2 cellular contexts compared by ENCODE assay signal in the genomic region with DNA sequence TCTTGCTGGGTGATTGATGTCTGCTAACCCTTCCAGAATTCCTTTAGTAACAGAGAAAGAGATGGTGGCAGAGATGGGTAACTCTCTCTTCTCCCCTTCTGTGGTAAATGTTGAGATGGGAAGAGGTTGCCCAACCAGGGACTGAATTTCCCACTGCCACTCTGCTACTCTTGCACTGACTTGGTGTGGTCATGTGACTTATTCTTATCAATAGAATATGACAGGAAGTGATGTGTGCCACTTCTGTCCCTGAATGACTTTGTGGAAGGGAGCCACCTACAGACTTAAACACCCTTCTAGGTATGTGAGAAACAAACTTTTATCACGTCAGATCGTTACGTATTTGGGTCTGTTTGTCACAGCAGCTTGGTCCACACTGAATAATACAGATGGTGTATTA.
TF ChIP-seq lines count a peak whose summit lies in the region.

No MANE protein-coding gene starts in this region.

TF ChIP-seq in K562, 482 proteins besides CTCF, POLR2A, EP300 and RAD21 (continued from another document and continues in another):
- TF ChIP-seq BRF1 (IDR thresholded peaks at IDR 0.05; ENCODE audit: borderline replicate concordance, extremely low read depth, insufficient read length) = no peak
- TF ChIP-seq ZNF668 (CRISPR knock-in tag; IDR thresholded peaks at IDR 0.05) = no peak
- no peak for TF ChIP-seq PYGO2 (tag; IDR thresholded peaks at IDR 0.05)
- TF ChIP-seq, protein P1, sequence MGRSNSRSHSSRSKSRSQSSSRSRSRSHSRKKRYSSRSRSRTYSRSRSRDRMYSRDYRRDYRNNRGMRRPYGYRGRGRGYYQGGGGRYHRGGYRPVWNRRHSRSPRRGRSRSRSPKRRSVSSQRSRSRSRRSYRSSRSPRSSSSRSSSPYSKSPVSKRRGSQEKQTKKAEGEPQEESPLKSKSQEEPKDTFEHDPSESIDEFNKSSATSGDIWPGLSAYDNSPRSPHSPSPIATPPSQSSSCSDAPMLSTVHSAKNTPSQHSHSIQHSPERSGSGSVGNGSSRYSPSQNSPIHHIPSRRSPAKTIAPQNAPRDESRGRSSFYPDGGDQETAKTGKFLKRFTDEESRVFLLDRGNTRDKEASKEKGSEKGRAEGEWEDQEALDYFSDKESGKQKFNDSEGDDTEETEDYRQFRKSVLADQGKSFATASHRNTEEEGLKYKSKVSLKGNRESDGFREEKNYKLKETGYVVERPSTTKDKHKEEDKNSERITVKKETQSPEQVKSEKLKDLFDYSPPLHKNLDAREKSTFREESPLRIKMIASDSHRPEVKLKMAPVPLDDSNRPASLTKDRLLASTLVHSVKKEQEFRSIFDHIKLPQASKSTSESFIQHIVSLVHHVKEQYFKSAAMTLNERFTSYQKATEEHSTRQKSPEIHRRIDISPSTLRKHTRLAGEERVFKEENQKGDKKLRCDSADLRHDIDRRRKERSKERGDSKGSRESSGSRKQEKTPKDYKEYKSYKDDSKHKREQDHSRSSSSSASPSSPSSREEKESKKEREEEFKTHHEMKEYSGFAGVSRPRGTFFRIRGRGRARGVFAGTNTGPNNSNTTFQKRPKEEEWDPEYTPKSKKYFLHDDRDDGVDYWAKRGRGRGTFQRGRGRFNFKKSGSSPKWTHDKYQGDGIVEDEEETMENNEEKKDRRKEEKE (IDR thresholded peaks at IDR 0.05; ENCODE audit: borderline replicate concordance in 1 of 2, control insufficient read depth in 1 of 2, low read depth in 2 of 2, low read length in 1 of 2) = no peak
- TF ChIP-seq ATF1 (CRISPR knock-in tag; IDR thresholded peaks at IDR 0.05) = no peak
- TF ChIP-seq ATF1 (tag; IDR thresholded peaks at IDR 0.05) = no peak
- peak; percentile 57; the same call in 1 of the 2 replicates for TF ChIP-seq RAD51 (IDR thresholded peaks at IDR 0.05; ENCODE audit: borderline replicate concordance, low read depth)
- no peak for TF ChIP-seq NR2F6 (CRISPR knock-in tag; IDR thresholded peaks at IDR 0.05)
- peak; percentile 73 for TF ChIP-seq TOE1 (IDR thresholded peaks at IDR 0.05; ENCODE audit: borderline replicate concordance)
- TF ChIP-seq TOE1 (CRISPR knock-in tag; IDR thresholded peaks at IDR 0.05; ENCODE audit: borderline replicate concordance, low read depth) = no peak
- no peak for TF ChIP-seq CTBP1 (IDR thresholded peaks at IDR 0.05; ENCODE audit: borderline replicate concordance)
- TF ChIP-seq, protein P2, sequence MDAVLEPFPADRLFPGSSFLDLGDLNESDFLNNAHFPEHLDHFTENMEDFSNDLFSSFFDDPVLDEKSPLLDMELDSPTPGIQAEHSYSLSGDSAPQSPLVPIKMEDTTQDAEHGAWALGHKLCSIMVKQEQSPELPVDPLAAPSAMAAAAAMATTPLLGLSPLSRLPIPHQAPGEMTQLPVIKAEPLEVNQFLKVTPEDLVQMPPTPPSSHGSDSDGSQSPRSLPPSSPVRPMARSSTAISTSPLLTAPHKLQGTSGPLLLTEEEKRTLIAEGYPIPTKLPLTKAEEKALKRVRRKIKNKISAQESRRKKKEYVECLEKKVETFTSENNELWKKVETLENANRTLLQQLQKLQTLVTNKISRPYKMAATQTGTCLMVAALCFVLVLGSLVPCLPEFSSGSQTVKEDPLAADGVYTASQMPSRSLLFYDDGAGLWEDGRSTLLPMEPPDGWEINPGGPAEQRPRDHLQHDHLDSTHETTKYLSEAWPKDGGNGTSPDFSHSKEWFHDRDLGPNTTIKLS (IDR thresholded peaks at IDR 0.05; ENCODE audit: borderline replicate concordance, low read depth) = no peak
- no peak for TF ChIP-seq SNIP1 (IDR thresholded peaks at IDR 0.05; ENCODE audit: low read depth)
- TF ChIP-seq, protein P3, sequence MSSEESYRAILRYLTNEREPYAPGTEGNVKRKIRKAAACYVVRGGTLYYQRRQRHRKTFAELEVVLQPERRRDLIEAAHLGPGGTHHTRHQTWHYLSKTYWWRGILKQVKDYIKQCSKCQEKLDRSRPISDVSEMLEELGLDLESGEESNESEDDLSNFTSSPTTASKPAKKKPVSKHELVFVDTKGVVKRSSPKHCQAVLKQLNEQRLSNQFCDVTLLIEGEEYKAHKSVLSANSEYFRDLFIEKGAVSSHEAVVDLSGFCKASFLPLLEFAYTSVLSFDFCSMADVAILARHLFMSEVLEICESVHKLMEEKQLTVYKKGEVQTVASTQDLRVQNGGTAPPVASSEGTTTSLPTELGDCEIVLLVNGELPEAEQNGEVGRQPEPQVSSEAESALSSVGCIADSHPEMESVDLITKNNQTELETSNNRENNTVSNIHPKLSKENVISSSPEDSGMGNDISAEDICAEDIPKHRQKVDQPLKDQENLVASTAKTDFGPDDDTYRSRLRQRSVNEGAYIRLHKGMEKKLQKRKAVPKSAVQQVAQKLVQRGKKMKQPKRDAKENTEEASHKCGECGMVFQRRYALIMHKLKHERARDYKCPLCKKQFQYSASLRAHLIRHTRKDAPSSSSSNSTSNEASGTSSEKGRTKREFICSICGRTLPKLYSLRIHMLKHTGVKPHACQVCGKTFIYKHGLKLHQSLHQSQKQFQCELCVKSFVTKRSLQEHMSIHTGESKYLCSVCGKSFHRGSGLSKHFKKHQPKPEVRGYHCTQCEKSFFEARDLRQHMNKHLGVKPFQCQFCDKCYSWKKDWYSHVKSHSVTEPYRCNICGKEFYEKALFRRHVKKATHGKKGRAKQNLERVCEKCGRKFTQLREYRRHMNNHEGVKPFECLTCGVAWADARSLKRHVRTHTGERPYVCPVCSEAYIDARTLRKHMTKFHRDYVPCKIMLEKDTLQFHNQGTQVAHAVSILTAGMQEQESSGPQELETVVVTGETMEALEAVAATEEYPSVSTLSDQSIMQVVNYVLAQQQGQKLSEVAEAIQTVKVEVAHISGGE (CRISPR knock-in tag; IDR thresholded peaks at IDR 0.05) = no peak
- no peak for TF ChIP-seq ATF7 (IDR thresholded peaks at IDR 0.05)
- no peak for TF ChIP-seq CHCHD3 (CRISPR knock-in tag; IDR thresholded peaks at IDR 0.05)
- no peak for TF ChIP-seq HDAC3 (IDR thresholded peaks at IDR 0.05; ENCODE audit: borderline replicate concordance, partially characterized antibody)
- TF ChIP-seq, protein P4, sequence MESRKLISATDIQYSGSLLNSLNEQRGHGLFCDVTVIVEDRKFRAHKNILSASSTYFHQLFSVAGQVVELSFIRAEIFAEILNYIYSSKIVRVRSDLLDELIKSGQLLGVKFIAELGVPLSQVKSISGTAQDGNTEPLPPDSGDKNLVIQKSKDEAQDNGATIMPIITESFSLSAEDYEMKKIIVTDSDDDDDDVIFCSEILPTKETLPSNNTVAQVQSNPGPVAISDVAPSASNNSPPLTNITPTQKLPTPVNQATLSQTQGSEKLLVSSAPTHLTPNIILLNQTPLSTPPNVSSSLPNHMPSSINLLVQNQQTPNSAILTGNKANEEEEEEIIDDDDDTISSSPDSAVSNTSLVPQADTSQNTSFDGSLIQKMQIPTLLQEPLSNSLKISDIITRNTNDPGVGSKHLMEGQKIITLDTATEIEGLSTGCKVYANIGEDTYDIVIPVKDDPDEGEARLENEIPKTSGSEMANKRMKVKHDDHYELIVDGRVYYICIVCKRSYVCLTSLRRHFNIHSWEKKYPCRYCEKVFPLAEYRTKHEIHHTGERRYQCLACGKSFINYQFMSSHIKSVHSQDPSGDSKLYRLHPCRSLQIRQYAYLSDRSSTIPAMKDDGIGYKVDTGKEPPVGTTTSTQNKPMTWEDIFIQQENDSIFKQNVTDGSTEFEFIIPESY (CRISPR knock-in tag; IDR thresholded peaks at IDR 0.05) = no peak
- no peak for TF ChIP-seq RBBP5 (IDR thresholded peaks at IDR 0.05; ENCODE audit: borderline replicate concordance, insufficient read depth, low read length, poor library complexity, severe bottlenecking)
- no peak for TF ChIP-seq ZFP30 (CRISPR knock-in tag; IDR thresholded peaks at IDR 0.05; ENCODE audit: borderline replicate concordance)

TF ChIP-seq in SK-N-SH treated with all-trans-retinoic acid at 6 μM for 48 hours, 23 proteins besides CTCF, POLR2A, EP300 and RAD21 (continued from another document):
- TF ChIP-seq, protein P5, sequence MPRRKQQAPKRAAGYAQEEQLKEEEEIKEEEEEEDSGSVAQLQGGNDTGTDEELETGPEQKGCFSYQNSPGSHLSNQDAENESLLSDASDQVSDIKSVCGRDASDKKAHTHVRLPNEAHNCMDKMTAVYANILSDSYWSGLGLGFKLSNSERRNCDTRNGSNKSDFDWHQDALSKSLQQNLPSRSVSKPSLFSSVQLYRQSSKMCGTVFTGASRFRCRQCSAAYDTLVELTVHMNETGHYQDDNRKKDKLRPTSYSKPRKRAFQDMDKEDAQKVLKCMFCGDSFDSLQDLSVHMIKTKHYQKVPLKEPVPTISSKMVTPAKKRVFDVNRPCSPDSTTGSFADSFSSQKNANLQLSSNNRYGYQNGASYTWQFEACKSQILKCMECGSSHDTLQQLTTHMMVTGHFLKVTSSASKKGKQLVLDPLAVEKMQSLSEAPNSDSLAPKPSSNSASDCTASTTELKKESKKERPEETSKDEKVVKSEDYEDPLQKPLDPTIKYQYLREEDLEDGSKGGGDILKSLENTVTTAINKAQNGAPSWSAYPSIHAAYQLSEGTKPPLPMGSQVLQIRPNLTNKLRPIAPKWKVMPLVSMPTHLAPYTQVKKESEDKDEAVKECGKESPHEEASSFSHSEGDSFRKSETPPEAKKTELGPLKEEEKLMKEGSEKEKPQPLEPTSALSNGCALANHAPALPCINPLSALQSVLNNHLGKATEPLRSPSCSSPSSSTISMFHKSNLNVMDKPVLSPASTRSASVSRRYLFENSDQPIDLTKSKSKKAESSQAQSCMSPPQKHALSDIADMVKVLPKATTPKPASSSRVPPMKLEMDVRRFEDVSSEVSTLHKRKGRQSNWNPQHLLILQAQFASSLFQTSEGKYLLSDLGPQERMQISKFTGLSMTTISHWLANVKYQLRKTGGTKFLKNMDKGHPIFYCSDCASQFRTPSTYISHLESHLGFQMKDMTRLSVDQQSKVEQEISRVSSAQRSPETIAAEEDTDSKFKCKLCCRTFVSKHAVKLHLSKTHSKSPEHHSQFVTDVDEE (CRISPR knock-in tag; IDR thresholded peaks at IDR 0.05) = no peak
- TF ChIP-seq PPARA (CRISPR knock-in tag; IDR thresholded peaks at IDR 0.05; ENCODE audit: borderline replicate concordance) = no peak
- no peak for TF ChIP-seq ZNF565 (CRISPR knock-in tag; conservative IDR thresholded peaks at IDR 0.05; ENCODE audit: low read depth)
- TF ChIP-seq, protein P6, sequence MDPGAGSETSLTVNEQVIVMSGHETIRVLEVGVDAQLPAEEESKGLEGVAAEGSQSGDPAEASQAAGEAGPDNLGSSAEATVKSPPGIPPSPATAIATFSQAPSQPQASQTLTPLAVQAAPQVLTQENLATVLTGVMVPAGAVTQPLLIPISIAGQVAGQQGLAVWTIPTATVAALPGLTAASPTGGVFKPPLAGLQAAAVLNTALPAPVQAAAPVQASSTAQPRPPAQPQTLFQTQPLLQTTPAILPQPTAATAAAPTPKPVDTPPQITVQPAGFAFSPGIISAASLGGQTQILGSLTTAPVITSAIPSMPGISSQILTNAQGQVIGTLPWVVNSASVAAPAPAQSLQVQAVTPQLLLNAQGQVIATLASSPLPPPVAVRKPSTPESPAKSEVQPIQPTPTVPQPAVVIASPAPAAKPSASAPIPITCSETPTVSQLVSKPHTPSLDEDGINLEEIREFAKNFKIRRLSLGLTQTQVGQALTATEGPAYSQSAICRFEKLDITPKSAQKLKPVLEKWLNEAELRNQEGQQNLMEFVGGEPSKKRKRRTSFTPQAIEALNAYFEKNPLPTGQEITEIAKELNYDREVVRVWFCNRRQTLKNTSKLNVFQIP (CRISPR knock-in tag; IDR thresholded peaks at IDR 0.05; ENCODE audit: borderline replicate concordance, low read depth) = no peak
